1 cellular context compared by ENCODE assay signal in genomic region chr22:19215360-19215759, GRCh38.
TF ChIP-seq lines count a peak whose summit lies in the region.

No MANE protein-coding gene starts in this region.

TF ChIP-seq in K562, 482 proteins besides CTCF, POLR2A, EP300 and RAD21 (continued from another document):
- TF ChIP-seq NUFIP1 (IDR thresholded peaks at IDR 0.05; ENCODE audit: partially characterized antibody) (no peak), TSHZ1 (CRISPR knock-in tag; IDR thresholded peaks at IDR 0.05) (no peak), AFF1 (IDR thresholded peaks at IDR 0.05; ENCODE audit: low read depth in 1 of 2, partially characterized antibody in 2 of 2) (no peak), RBM14 (IDR thresholded peaks at IDR 0.05; ENCODE audit: borderline replicate concordance, insufficient read depth, low read depth, low read length) (no peak), RBM25 (IDR thresholded peaks at IDR 0.05; ENCODE audit: low read depth, low read length, severe bottlenecking) (no peak), IRF2 (CRISPR knock-in tag; IDR thresholded peaks at IDR 0.05) (peak; percentile 84; the same call in 1 of the 2 replicates), SIN3A (IDR thresholded peaks at IDR 0.05; ENCODE audit: borderline replicate concordance in 2 of 2, control insufficient read depth in 1 of 2, low read depth in 2 of 2, low read length in 2 of 2) (0 out of 4 replicates have a peak, but pooled peaks of 1 of the 2 experiments have one; percentile 33), PHB (CRISPR knock-in tag; IDR thresholded peaks at IDR 0.05) (peak; percentile 55; the same call in 1 of the 2 replicates), ATF2 (CRISPR knock-in tag; IDR thresholded peaks at IDR 0.05) (peak; percentile 48; the same call in 1 of the 2 replicates), E2F4 (CRISPR knock-in tag; IDR thresholded peaks at IDR 0.05; ENCODE audit: low read depth) (0 out of 2 replicates have a peak, but pooled peaks have one; percentile 19)
